ENCODE assay signal across 1 cellular context in the genomic region with DNA sequence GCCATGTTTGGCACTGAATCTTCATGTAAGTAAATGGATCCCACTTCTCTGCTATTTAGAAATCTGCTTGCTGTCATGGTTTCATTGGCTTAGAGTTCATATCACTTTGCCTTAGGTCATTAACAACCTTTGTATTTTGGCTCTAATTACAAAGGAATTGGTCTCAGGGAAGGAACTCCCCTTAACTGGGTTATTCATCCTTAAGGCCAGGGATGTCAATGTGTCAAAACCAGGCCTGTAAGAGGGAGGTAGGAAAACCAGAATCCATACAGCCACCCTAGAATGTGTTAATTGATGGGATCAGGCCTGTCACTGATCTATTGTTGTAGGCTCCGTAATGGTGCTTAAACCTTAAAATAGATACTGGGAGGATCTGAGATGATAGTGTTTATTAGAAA.
TF ChIP-seq lines count a peak whose summit lies in the region.

No MANE protein-coding gene starts in this region.

TF ChIP-seq in HCT116, 20 proteins besides CTCF, POLR2A, EP300 and RAD21 (continued from another document):
- no peak for TF ChIP-seq REST (IDR thresholded peaks at IDR 0.05; ENCODE audit: low read depth)
- TF ChIP-seq SP1 (IDR thresholded peaks at IDR 0.05; ENCODE audit: low read depth), result no peak
- TF ChIP-seq, protein P1, sequence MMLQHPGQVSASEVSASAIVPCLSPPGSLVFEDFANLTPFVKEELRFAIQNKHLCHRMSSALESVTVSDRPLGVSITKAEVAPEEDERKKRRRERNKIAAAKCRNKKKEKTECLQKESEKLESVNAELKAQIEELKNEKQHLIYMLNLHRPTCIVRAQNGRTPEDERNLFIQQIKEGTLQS (IDR thresholded peaks at IDR 0.05), result no peak
- TF ChIP-seq ZBTB33 (IDR thresholded peaks at IDR 0.05; ENCODE audit: extremely low read depth, insufficient replicate concordance, low read length), result no peak
- TF ChIP-seq JUND (IDR thresholded peaks at IDR 0.05), result no peak
- TF ChIP-seq ZNF274 (IDR thresholded peaks at IDR 0.05; ENCODE audit: low read depth, low read length), result no peak
